8 cellular contexts compared by ENCODE assay signal in the genomic region with DNA sequence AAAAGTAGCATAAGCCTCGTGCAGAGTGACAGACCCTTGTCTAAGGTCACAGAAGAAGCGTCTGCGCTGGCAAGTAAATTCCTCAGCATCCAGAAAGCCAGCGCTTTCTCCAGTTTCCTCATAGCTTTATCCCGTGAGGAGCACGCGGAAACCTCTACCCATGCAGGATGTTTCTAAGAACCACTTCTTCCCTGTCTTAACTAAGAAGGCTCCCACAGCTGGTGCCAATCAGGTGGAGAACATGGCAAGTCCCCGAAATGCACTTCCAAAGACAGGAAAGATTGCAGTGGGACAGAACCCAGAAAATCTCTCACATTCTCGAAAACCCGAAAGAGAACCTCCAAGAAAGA. TPM values are rescaled to one million over a fixed set of nuclear protein-coding genes. Genes with fewer than 3 reads are reported as not detected.
DNase-seq lines count a peak whose midpoint lies in the region; ATAC-seq lines count a peak whose summit lies in the region.

No MANE protein-coding gene starts in this region.

- no peak overlapping the region for H2BK12ac ChIP-seq in neuronal stem cell (ENCODE audit: low read length)

- H2BK120ac ChIP-seq in neuronal stem cell (ENCODE audit: low read depth, low read length) = no peak overlapping the region

- H3K4me1 Mint-ChIP-seq in stimulated activated naive B cell treated with anti-CD40 and anti-IgM and Interleukin-4, amounts not matched to agents 10 μg/mL and 1 μg/mL and 100 μg/mL, for 72 hours = peaks cover 14 to 17% of the 10 kb centered on the region in 2 donors

- peak; percentile 64 for DNase-seq in dermis blood vessel endothelial cell
- no peak for DNase-seq in neuronal stem cell (ENCODE audit: low spot score)
- DNase-seq in stimulated activated naive B cell treated with anti-CD40 and anti-IgM and Interleukin-4, amounts not matched to agents 10 μg/mL and 1 μg/mL and 100 μg/mL, for 72 hours = no peak
- no peak for DNase-seq in midbrain (lab: John Stamatoyannopoulos, UW)
- DNase-seq in activated naive CD4-positive, alpha-beta T cell treated with anti-CD3 and anti-CD28 coated beads, Interleukin-2, amount 50 U/mL, for 72 hours (ENCODE audit: low spot score in 2 of 2) = no peak
- no peak for DNase-seq in stimulated activated CD4-positive, alpha-beta T cell treated with anti-CD3 and anti-CD28 coated beads, Interleukin-15, amount 100 ng/mL, for 24 hours

- no peaks in the 10 kb centered on the region for H3K9me3 ChIP-seq in neuronal stem cell (replicated peaks in 1 of 2; ENCODE audit: control insufficient read depth in 2 of 2, insufficient read depth in 1 of 2, low read depth in 1 of 2, low read length in 2 of 2)

- no peak overlapping the region for H2BK5ac ChIP-seq in neuronal stem cell (ENCODE audit: low read length)

- peak overlapping the region; percentile 88 for H2AFZ ChIP-seq in neuronal stem cell (ENCODE audit: low read length)

- H3K27ac ChIP-seq in neuronal stem cell (replicated peaks; ENCODE audit: low read length) = peak overlapping the region; percentile 80

- peaks cover 12% of the 10 kb centered on the region for H3K79me1 ChIP-seq in neuronal stem cell (ENCODE audit: low read depth, low read length)

- no peak overlapping the region for H2AK5ac ChIP-seq in neuronal stem cell (ENCODE audit: low read depth, low read length)

- no peaks in the 10 kb centered on the region for H3K27me3 Mint-ChIP-seq in stimulated activated naive B cell treated with anti-CD40 and anti-IgM and Interleukin-4, amounts not matched to agents 10 μg/mL and 1 μg/mL and 100 μg/mL, for 72 hours

- no peak overlapping the region for H4K91ac ChIP-seq in neuronal stem cell (ENCODE audit: low read depth, low read length, poor library complexity)

- H3K9me3 Mint-ChIP-seq in stimulated activated naive B cell treated with anti-CD40 and anti-IgM and Interleukin-4, amounts not matched to agents 10 μg/mL and 1 μg/mL and 100 μg/mL, for 72 hours = no peaks in the 10 kb centered on the region
- H3K9me3 Mint-ChIP-seq in activated naive CD4-positive, alpha-beta T cell treated with anti-CD3 and anti-CD28 coated beads, Interleukin-2, amount 50 U/mL, for 72 hours = no peaks in the 10 kb centered on the region

- H3K23ac ChIP-seq in neuronal stem cell (ENCODE audit: low read depth, low read length, poor library complexity) = no peak overlapping the region

- H3K4me3 Mint-ChIP-seq in stimulated activated naive B cell treated with anti-CD40 and anti-IgM and Interleukin-4, amounts not matched to agents 10 μg/mL and 1 μg/mL and 100 μg/mL, for 72 hours = no peak overlapping the region

- no peak overlapping the region for H3K4ac ChIP-seq in neuronal stem cell (ENCODE audit: low read length)

- ATAC-seq in GM18499 (IDR thresholded peaks at IDR 0.05; ENCODE audit: insufficient read depth, unreplicated experiment) (peak; percentile 2), HG03460 (IDR thresholded peaks at IDR 0.05; ENCODE audit: unreplicated experiment) (peak; percentile 2)
- no peak for ATAC-seq in stimulated activated naive B cell treated with anti-CD40 and anti-IgM and Interleukin-4, amounts not matched to agents 10 μg/mL and 1 μg/mL and 100 μg/mL, for 72 hours (replicated peaks)
- no peak for ATAC-seq in activated naive CD4-positive, alpha-beta T cell treated with anti-CD3 and anti-CD28 coated beads, Interleukin-2, amount 50 U/mL, for 72 hours

- H3K4me3 ChIP-seq in neuronal stem cell (ENCODE audit: low read length in 2 of 2) = peak overlapping the region; percentile 66 to 83

- H3K36me3 Mint-ChIP-seq in stimulated activated naive B cell treated with anti-CD40 and anti-IgM and Interleukin-4, amounts not matched to agents 10 μg/mL and 1 μg/mL and 100 μg/mL, for 72 hours = peaks cover 24 to 36% of the 10 kb centered on the region in 2 donors
- peaks cover 21 to 26% of the 10 kb centered on the region in 2 donors for H3K36me3 Mint-ChIP-seq in activated naive CD4-positive, alpha-beta T cell treated with anti-CD3 and anti-CD28 coated beads, Interleukin-2, amount 50 U/mL, for 72 hours

- H3K4me2 ChIP-seq in neuronal stem cell (ENCODE audit: insufficient read depth, low read length, poor library complexity, severe bottlenecking) = peak overlapping the region; percentile 44

- H3K18ac ChIP-seq in neuronal stem cell (ENCODE audit: low read length) = peak overlapping the region; percentile 76

- no peak overlapping the region for H3K27ac Mint-ChIP-seq in stimulated activated naive B cell treated with anti-CD40 and anti-IgM and Interleukin-4, amounts not matched to agents 10 μg/mL and 1 μg/mL and 100 μg/mL, for 72 hours
- no peak overlapping the region for H3K27ac Mint-ChIP-seq in activated naive CD4-positive, alpha-beta T cell treated with anti-CD3 and anti-CD28 coated beads, Interleukin-2, amount 50 U/mL, for 72 hours

- peaks cover 0 to 4% of the 10 kb centered on the region in 2 donors for H3K4me1 ChIP-seq in neuronal stem cell (ENCODE audit: control insufficient read depth in 2 of 2, insufficient read depth in 1 of 2, low read depth in 1 of 2, low read length in 2 of 2)

- no peak overlapping the region for H2BK15ac ChIP-seq in neuronal stem cell (ENCODE audit: low read length)

- no CpG with 5 or more reads among the region's 10 CpGs for WGBS in neuronal stem cell (ENCODE audit: extremely low coverage in 2 of 2, insufficient read length in 2 of 2, insufficient replicate concordance in 1 of 2), 2 donors

- H3K9ac ChIP-seq in neuronal stem cell (ENCODE audit: low read depth, low read length, poor library complexity) = peak overlapping the region; percentile 70

- peaks cover 9 to 55% of the 10 kb centered on the region in 2 donors for H3K36me3 ChIP-seq in neuronal stem cell (replicated peaks in 1 of 2; ENCODE audit: control insufficient read depth in 2 of 2, insufficient read depth in 2 of 2, low read length in 2 of 2)

- H3K27me3 ChIP-seq in neuronal stem cell (ENCODE audit: control insufficient read depth in 3 of 3, insufficient read depth in 3 of 3, low read depth in 1 of 3, low read length in 3 of 3) = no peaks in the 10 kb centered on the region

- no peak overlapping the region for H3K14ac ChIP-seq in neuronal stem cell (ENCODE audit: low read length)

- no peak overlapping the region for H4K8ac ChIP-seq in neuronal stem cell (ENCODE audit: low read depth, low read length)

RNA-seq across cellular contexts. Expression of a gene that starts 1.0 kb away (rescaled TPM):
- 15.9 and 17.9 TPM in 2 replicates for total RNA-seq in dermis blood vessel endothelial cell
- 24.6 TPM for polyA plus RNA-seq in neuronal stem cell (2013, experiment 1 of 2)
- 24.5 TPM for polyA plus RNA-seq in neuronal stem cell (2013, experiment 2 of 2)
- 10 to 100 TPM; 27.3 to 30.4 TPM for total RNA-seq in activated naive CD4-positive, alpha-beta T cell treated with anti-CD3 and anti-CD28 coated beads, Interleukin-2, amount 50 U/mL, for 72 hours

RNA-seq across cellular contexts. Expression of a gene that starts 52.7 kb away (rescaled TPM):
- total RNA-seq in dermis blood vessel endothelial cell = 102 and 157 TPM in 2 replicates
- 395 TPM for polyA plus RNA-seq in neuronal stem cell (2013, experiment 1 of 2)
- polyA plus RNA-seq in neuronal stem cell (2013, experiment 2 of 2) = 386 TPM
- 100 to 1,000 TPM; 252 to 310 TPM for total RNA-seq in activated naive CD4-positive, alpha-beta T cell treated with anti-CD3 and anti-CD28 coated beads, Interleukin-2, amount 50 U/mL, for 72 hours

Comparison
In these comparisons a context has a peak if more than half of its experiments do, and no peak if none do; other contexts are left out.
1. ATAC-seq: peak in GM18499 (single experiment) and HG03460 (single experiment); none in stimulated activated naive B cell treated with anti-CD40 and anti-IgM and Interleukin-4, amounts not matched to agents 10 μg/mL and 1 μg/mL and 100 μg/mL, for 72 hours (0 of 2) and activated naive CD4-positive, alpha-beta T cell treated with anti-CD3 and anti-CD28 coated beads, Interleukin-2, amount 50 U/mL, for 72 hours (0 of 2).